7 cellular contexts compared by ENCODE assay signal in the genomic region with DNA sequence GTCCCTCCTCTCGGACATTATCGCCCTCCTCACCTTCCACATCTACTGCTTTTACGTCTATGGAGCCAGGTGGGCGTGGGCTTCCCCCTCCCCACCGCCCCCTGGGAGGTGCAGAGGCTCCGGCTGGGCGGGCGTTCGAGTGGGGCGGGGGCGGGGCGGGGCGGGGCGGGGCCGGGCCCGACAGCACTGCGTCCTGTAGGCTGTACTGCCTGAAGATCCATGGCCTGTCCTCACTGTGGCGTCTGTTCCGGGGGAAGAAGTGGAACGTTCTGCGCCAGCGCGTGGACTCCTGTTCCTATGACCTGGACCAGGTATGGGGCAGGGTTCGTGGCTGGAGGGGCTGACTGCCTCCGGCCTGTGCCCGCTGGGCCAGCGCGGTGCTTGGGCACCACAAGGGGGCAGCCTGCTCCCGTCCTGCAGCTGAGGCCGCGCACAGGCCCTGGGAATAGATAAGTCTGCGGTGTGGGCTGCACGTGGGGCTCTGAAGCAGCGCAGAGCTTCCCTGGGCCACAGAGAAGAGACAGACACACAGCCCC. TPM values are rescaled to one million over a fixed set of nuclear protein-coding genes. Genes with fewer than 3 reads are reported as not detected.
DNase-seq lines count a peak whose midpoint lies in the region; ATAC-seq and TF ChIP-seq lines count a peak whose summit lies in the region.

No MANE protein-coding gene starts in this region.

- H4K20me1 ChIP-seq in fibroblast of lung (ENCODE audit: control insufficient read depth, extremely low read depth, insufficient read depth, low read length), result no peaks in the 10 kb centered on the region

- H3K4me1 ChIP-seq in fibroblast of lung (ENCODE audit: control insufficient read depth, extremely low read depth, insufficient read depth, low read length) (no peaks in the 10 kb centered on the region), neuronal stem cell (ENCODE audit: control insufficient read depth in 2 of 2, insufficient read depth in 1 of 2, low read depth in 1 of 2, low read length in 2 of 2) (peaks cover 0 to 8% of the 10 kb centered on the region in 2 donors), transverse colon (peaks cover 0 to 6% (median 2%) of the 10 kb centered on the region in 4 donors)

- no peak overlapping the region for H2BK120ac ChIP-seq in neuronal stem cell (ENCODE audit: low read depth, low read length)

- H2BK15ac ChIP-seq in neuronal stem cell (ENCODE audit: low read length), result no peak overlapping the region

- H2AFZ ChIP-seq in fibroblast of lung (ENCODE audit: low read length) (no peak overlapping the region), neuronal stem cell (ENCODE audit: low read length) (no peak overlapping the region)

- H3K9me3 ChIP-seq in fibroblast of lung (ENCODE audit: control insufficient read depth, insufficient read depth, low read depth, low read length) (no peaks in the 10 kb centered on the region), neuronal stem cell (replicated peaks in 1 of 2; ENCODE audit: control insufficient read depth in 2 of 2, insufficient read depth in 1 of 2, low read depth in 1 of 2, low read length in 2 of 2) (no peaks in the 10 kb centered on the region), transverse colon (no peaks in the 10 kb centered on the region)

- peak; percentile 55 for ATAC-seq in GM18868 (IDR thresholded peaks at IDR 0.05; ENCODE audit: unreplicated experiment)

- H3K36me3 ChIP-seq in fibroblast of lung (ENCODE audit: control insufficient read depth, insufficient read depth, low read length), result peaks cover 12% of the 10 kb centered on the region
- peaks cover 19 to 43% of the 10 kb centered on the region in 2 donors for H3K36me3 ChIP-seq in neuronal stem cell (replicated peaks in 1 of 2; ENCODE audit: control insufficient read depth in 2 of 2, insufficient read depth in 2 of 2, low read length in 2 of 2)
- H3K36me3 ChIP-seq in transverse colon, result peaks cover 0 to 10% (median 0%) of the 10 kb centered on the region in 4 donors

- no peak overlapping the region for H3K4me2 ChIP-seq in fibroblast of lung (ENCODE audit: extremely low read depth, insufficient read depth, low read length)
- H3K4me2 ChIP-seq in neuronal stem cell (ENCODE audit: insufficient read depth, low read length, poor library complexity, severe bottlenecking), result peak overlapping the region; percentile 47

- TF ChIP-seq EP300 in transverse colon (IDR thresholded peaks at IDR 0.05; ENCODE audit: low read depth), result no peak

- no peak overlapping the region for H2BK12ac ChIP-seq in neuronal stem cell (ENCODE audit: low read length)

- DNase-seq in NCI-H69 (lab: John Stamatoyannopoulos, UW) (peak; percentile 39), activated T-cell treated with anti-CD3 and anti-CD28 coated beads for 1 hour (ENCODE audit: low read depth) (peak; percentile 45), fibroblast of lung (ENCODE audit: low read depth in 2 of 2) (peak; percentile 69 to 71), neuronal stem cell (ENCODE audit: low spot score) (peak; percentile 71), transverse colon (peak; percentile 79), 8988T (no peak)

- no peak overlapping the region for H3K18ac ChIP-seq in neuronal stem cell (ENCODE audit: low read length)

- H3K4me3 ChIP-seq in fibroblast of lung (replicated peaks in 1 of 4; ENCODE audit: control extremely low read depth in 1 of 4, insufficient read depth in 1 of 4, low read depth in 3 of 4, low read length in 4 of 4) (no peak overlapping the region), neuronal stem cell (ENCODE audit: low read length in 2 of 2) (peak overlapping the region in 1 of 2 donors; percentile 72), transverse colon (peak overlapping the region in 1 of 4 donors; percentile 26)

- intact Hi-C loops in transverse colon (cut with DNase I; ENCODE audit: low total_unique reads), result loop anchor here (5.0 kb wide), 1 partner anchor 83 kb away; no protein-coding TSS in a partner anchor

- peaks cover 4% of the 10 kb centered on the region for H3K79me1 ChIP-seq in neuronal stem cell (ENCODE audit: low read depth, low read length)

- H2BK5ac ChIP-seq in neuronal stem cell (ENCODE audit: low read length), result no peak overlapping the region

- no peak overlapping the region for H3K14ac ChIP-seq in neuronal stem cell (ENCODE audit: low read length)

- no CpG with 5 or more reads among the region's 34 CpGs for whole genome bisulfite sequencing in neuronal stem cell (ENCODE audit: extremely low coverage in 2 of 2, insufficient read length in 2 of 2, insufficient replicate concordance in 1 of 2), 2 donors
- WGBS in transverse colon (ENCODE audit: low coverage in 1 of 2), 2 donors, result 0 to 13% methylated on average over 7 to 28 of the region's 34 CpGs

- H4K91ac ChIP-seq in neuronal stem cell (ENCODE audit: low read depth, low read length, poor library complexity), result no peak overlapping the region

- H3K79me2 ChIP-seq in fibroblast of lung (ENCODE audit: control insufficient read depth, insufficient read depth, low read length), result no peaks in the 10 kb centered on the region

- TF ChIP-seq CTCF in fibroblast of lung (conservative IDR thresholded peaks at IDR 0.05 in 1 of 2, IDR thresholded peaks at IDR 0.05 in 1 of 2; ENCODE audit: low read depth in 1 of 2, low read length in 2 of 2) (peak; percentile 63 to 70), transverse colon (IDR thresholded peaks at IDR 0.05) (peak; percentile 70 to 95 (median 90))

- no peak overlapping the region for H4K8ac ChIP-seq in neuronal stem cell (ENCODE audit: low read depth, low read length)

- H3K27me3 ChIP-seq in fibroblast of lung (ENCODE audit: control insufficient read depth, insufficient read depth, low read length), result no peaks in the 10 kb centered on the region
- H3K27me3 ChIP-seq in neuronal stem cell (ENCODE audit: control insufficient read depth in 3 of 3, insufficient read depth in 3 of 3, low read depth in 1 of 3, low read length in 3 of 3), result peaks cover 0 to 5% (median 0%) of the 10 kb centered on the region in 3 experiments
- H3K27me3 ChIP-seq in transverse colon, result no peaks in the 10 kb centered on the region

- no peak overlapping the region for H2AK5ac ChIP-seq in neuronal stem cell (ENCODE audit: low read depth, low read length)

- H3K27ac ChIP-seq in fibroblast of lung (ENCODE audit: insufficient read depth, low read length) (no peak overlapping the region), neuronal stem cell (replicated peaks; ENCODE audit: low read length) (no peak overlapping the region), transverse colon (no peak overlapping the region)

- in situ Hi-C loops in transverse colon (cut with MboI; ENCODE audit: low pct_ligation_motif_present in 1 of 4, low pct_unique_long_range_greater_than_20kb in 1 of 4, low sequenced_read_pairs in 3 of 4), result no loop called here

- H3K9ac ChIP-seq in fibroblast of lung (ENCODE audit: insufficient read depth, low read length), result no peak overlapping the region
- peak overlapping the region; percentile 17 for H3K9ac ChIP-seq in neuronal stem cell (ENCODE audit: low read depth, low read length, poor library complexity)

- TF ChIP-seq POLR2A in transverse colon (IDR thresholded peaks at IDR 0.05), result no peak

- no peak overlapping the region for H3K4ac ChIP-seq in neuronal stem cell (ENCODE audit: low read length)

- peak overlapping the region; percentile 95 for H3K23ac ChIP-seq in neuronal stem cell (ENCODE audit: low read depth, low read length, poor library complexity)

RNA-seq across cellular contexts. Expression of gene PIGQ, which starts 9.2 kb away (rescaled TPM):
- total RNA-seq in fibroblast of lung, result 20.5 and 22.3 TPM in 2 replicates
- polyA plus RNA-seq in fibroblast of lung, result 11.2 and 13.0 TPM in 2 replicates
- polyA plus RNA-seq in fibroblast of lung (2012), result 14.7 and 21.0 TPM in 2 replicates
- polyA minus RNA-seq in fibroblast of lung (ENCODE audit: low replicate concordance), result 26.8 and 47.5 TPM in 2 replicates
- polyA plus RNA-seq in neuronal stem cell (2013, experiment 1 of 2), result 23.9 TPM
- polyA plus RNA-seq in neuronal stem cell (2013, experiment 2 of 2), result 22.8 TPM
- 100 to 1,000 TPM in 1 of 4 donors, 10 to 100 TPM in 3; 37.4 to 115 (median 56.0) TPM for total RNA-seq in transverse colon

RNA-seq across cellular contexts. Expression of gene RAB40C, which starts 10.9 kb away (rescaled TPM):
- total RNA-seq in fibroblast of lung (9.8 and 11.6 TPM in 2 replicates), transverse colon (100 to 1,000 TPM in 2 of 4 donors, 10 to 100 TPM in 2; 54.8 to 111 (median 83.5) TPM)
- polyA plus RNA-seq in fibroblast of lung, result 3.2 and 3.7 TPM in 2 replicates
- 8.3 and 10.1 TPM in 2 replicates for polyA plus RNA-seq in fibroblast of lung (2012)
- 6.1 and 9.7 TPM in 2 replicates for polyA minus RNA-seq in fibroblast of lung (ENCODE audit: low replicate concordance)
- polyA plus RNA-seq in neuronal stem cell (2013, experiment 1 of 2), result 20.5 TPM
- polyA plus RNA-seq in neuronal stem cell (2013, experiment 2 of 2), result 19.4 TPM

RNA-seq across cellular contexts. Expression of gene NHLRC4, which starts 12.1 kb away (rescaled TPM):
- total RNA-seq in fibroblast of lung (2.1 and 3.3 TPM in 2 replicates), transverse colon (under 1 TPM in 3 of 4 donors, not detected in 1; 0.55 to 0.75 (median 0.64) TPM)
- polyA plus RNA-seq in fibroblast of lung, result 0.34 and 0.66 TPM in 2 replicates
- 1.0 and 1.5 TPM in 2 replicates for polyA plus RNA-seq in fibroblast of lung (2012)
- 0.30 and 0.63 TPM in 2 replicates for polyA minus RNA-seq in fibroblast of lung (ENCODE audit: low replicate concordance)
- polyA plus RNA-seq in neuronal stem cell (2013, experiment 1 of 2), result 0.04 TPM
- 0.04 TPM for polyA plus RNA-seq in neuronal stem cell (2013, experiment 2 of 2)

RNA-seq across cellular contexts. Expression of gene PRR35, which starts 18.7 kb away (rescaled TPM):
- not detected in 2 replicates for total RNA-seq in fibroblast of lung
- polyA plus RNA-seq in fibroblast of lung, result not detected in 2 replicates
- not detected in 2 replicates for polyA plus RNA-seq in fibroblast of lung (2012)
- not detected in 2 replicates for polyA minus RNA-seq in fibroblast of lung (ENCODE audit: low replicate concordance)
- polyA plus RNA-seq in neuronal stem cell (2013, experiment 1 of 2), result 0.17 TPM
- 0.21 TPM for polyA plus RNA-seq in neuronal stem cell (2013, experiment 2 of 2)
- not detected for total RNA-seq in transverse colon

RNA-seq across cellular contexts. Expression of gene CAPN15, which starts 51.4 kb away (rescaled TPM):
- 16.4 and 21.3 TPM in 2 replicates for total RNA-seq in fibroblast of lung
- 4.1 and 7.8 TPM in 2 replicates for polyA plus RNA-seq in fibroblast of lung
- polyA plus RNA-seq in fibroblast of lung (2012), result 11.5 and 21.2 TPM in 2 replicates
- polyA minus RNA-seq in fibroblast of lung (ENCODE audit: low replicate concordance), result 9.6 and 15.3 TPM in 2 replicates
- 19.7 TPM for polyA plus RNA-seq in neuronal stem cell (2013, experiment 1 of 2)
- 19.6 TPM for polyA plus RNA-seq in neuronal stem cell (2013, experiment 2 of 2)
- total RNA-seq in transverse colon, result 100 to 1,000 TPM; 108 to 388 (median 175) TPM
